2 cellular contexts compared by ENCODE assay signal in the genomic region with DNA sequence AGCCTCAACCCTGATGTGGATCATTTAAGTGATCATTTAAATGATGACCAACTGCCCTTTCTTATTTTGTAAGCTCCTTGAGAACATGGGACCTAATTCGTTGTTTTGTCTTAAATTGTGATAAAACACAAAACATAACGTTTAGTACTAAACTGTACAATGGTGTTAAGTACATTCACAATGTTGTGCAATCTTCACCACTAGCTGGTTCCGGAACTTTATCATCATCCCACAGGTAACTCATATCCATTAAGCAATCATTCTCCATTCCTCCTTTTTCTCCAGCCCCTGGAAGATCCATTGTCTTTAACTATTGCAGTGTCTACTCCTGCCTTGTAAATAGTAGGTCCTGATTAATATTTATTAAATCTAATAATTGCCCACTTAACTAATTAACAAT.
A peak's percentile ranks its signal among the peaks of the same experiment; 100 is the strongest.
TF ChIP-seq lines count a peak whose summit lies in the region.

No MANE protein-coding gene starts in this region.

TF ChIP-seq in A549, 52 proteins besides CTCF, POLR2A, EP300 and RAD21:
- TF ChIP-seq, protein P1, sequence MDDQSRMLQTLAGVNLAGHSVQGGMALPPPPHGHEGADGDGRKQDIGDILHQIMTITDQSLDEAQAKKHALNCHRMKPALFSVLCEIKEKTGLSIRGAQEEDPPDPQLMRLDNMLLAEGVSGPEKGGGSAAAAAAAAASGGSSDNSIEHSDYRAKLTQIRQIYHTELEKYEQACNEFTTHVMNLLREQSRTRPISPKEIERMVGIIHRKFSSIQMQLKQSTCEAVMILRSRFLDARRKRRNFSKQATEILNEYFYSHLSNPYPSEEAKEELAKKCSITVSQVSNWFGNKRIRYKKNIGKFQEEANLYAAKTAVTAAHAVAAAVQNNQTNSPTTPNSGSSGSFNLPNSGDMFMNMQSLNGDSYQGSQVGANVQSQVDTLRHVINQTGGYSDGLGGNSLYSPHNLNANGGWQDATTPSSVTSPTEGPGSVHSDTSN (IDR thresholded peaks at IDR 0.05) = no peak

TF ChIP-seq in IMR-90, 13 proteins besides CTCF, POLR2A, EP300 and RAD21:
- TF ChIP-seq CEBPB (IDR thresholded peaks at IDR 0.05; ENCODE audit: low read depth, low read length) (peak; percentile 53; the same call in 1 of the 2 replicates), RFX5 (IDR thresholded peaks at IDR 0.05; ENCODE audit: low read depth, low read length) (no peak)
